Comparison of ENCODE assay signal across 24 cellular contexts in genomic region chr7:55381187-55381586, GRCh38.
"Had no signal": no experiment of that assay in that cellular context is flagged by ENCODE, and none has a peak within 500 bp of the region (broad histone marks: within the 10 kb centered on the region; RNA-seq: fewer than 3 reads in every experiment).

No MANE protein-coding gene starts in this region.

- H3K27me3 Mint-ChIP-seq: activated CD8-positive, alpha-beta memory T cell treated with anti-CD3 and anti-CD28 coated beads, Interleukin-2, amount 10 ng/mL, durations not matched to agents 7 days and 5 days; activated naive CD8-positive, alpha-beta T cell treated with anti-CD3 and anti-CD28 coated beads for 36 hours; IgD-negative memory B cell had no signal

- H3K27ac ChIP-seq: adrenal gland, breast epithelium had no signal

- H3K27ac Mint-ChIP-seq: activated CD8-positive, alpha-beta memory T cell treated with anti-CD3 and anti-CD28 coated beads, Interleukin-2, amount 10 ng/mL, durations not matched to agents 7 days and 5 days; activated naive CD8-positive, alpha-beta T cell treated with anti-CD3 and anti-CD28 coated beads for 36 hours; IgD-negative memory B cell; T-helper 1 cell treated with Interleukin-12 subunit alpha and Interleukin-12 subunit beta and Interleukin-4 antibody, amounts not matched to agents 30 μg/mL and 1 μg/mL, for 36 hours; WTC11 had no signal

- H3K9me3 ChIP-seq: adrenal gland had no signal

- H3K4me1 ChIP-seq: adrenal gland, breast epithelium had no signal

- H3K4me1 Mint-ChIP-seq: activated CD8-positive, alpha-beta memory T cell treated with anti-CD3 and anti-CD28 coated beads, Interleukin-2, amount 10 ng/mL, durations not matched to agents 7 days and 5 days had no signal

- H3K27me3 ChIP-seq: adrenal gland, breast epithelium had no signal

- DNase-seq: activated CD4-positive, alpha-beta T cell treated with anti-CD3 and anti-CD28 coated beads for 48 hours; activated CD4-positive, alpha-beta T cell treated with anti-CD3 and anti-CD28 coated beads, Interleukin-2, amount 50 U/mL, for 4 hours; activated CD4-positive, CD25-positive, alpha-beta regulatory T cell treated with anti-CD3 and anti-CD28 coated beads, Interleukin-2, amount 50 U/mL, for 72 hours; activated CD8-positive, alpha-beta memory T cell treated with anti-CD3 and anti-CD28 coated beads, Interleukin-2, amount 10 ng/mL, durations not matched to agents 7 days and 5 days; activated effector memory CD4-positive, alpha-beta T cell treated with anti-CD3 and anti-CD28 coated beads, Interleukin-2, amount 50 U/mL, for 16 hours; activated naive CD4-positive, alpha-beta T cell treated with Interleukin-2 at 50 U/mL for 16 hours; activated naive CD8-positive, alpha-beta T cell treated with anti-CD3 and anti-CD28 coated beads for 36 hours; activated T-cell treated with anti-CD3 and anti-CD28 coated beads, Interleukin-2, amount 50 U/mL, for 4 hours; adrenal gland; aorta; caudate nucleus; KG1; MV-4-11; NCI-H1105; NCI-H1436; NCI-H1694 treated with DMSO at 0.1 percent for 48 hours; NCI-H2029 treated with DMSO at 0.1 percent for 48 hours; NCI-H524; SHP77; T-helper 9 cell had no signal

- H3K4me3 Mint-ChIP-seq: activated CD8-positive, alpha-beta memory T cell treated with anti-CD3 and anti-CD28 coated beads, Interleukin-2, amount 10 ng/mL, durations not matched to agents 7 days and 5 days; activated naive CD8-positive, alpha-beta T cell treated with anti-CD3 and anti-CD28 coated beads for 36 hours; activated T-cell treated with anti-CD3 and anti-CD28 coated beads, Interleukin-2, amount 50 U/mL, for 4 hours; IgD-negative memory B cell; T-helper 1 cell treated with Interleukin-12 subunit alpha and Interleukin-12 subunit beta and Interleukin-4 antibody, amounts not matched to agents 30 μg/mL and 1 μg/mL, for 36 hours; WTC11 had no signal
